1 cellular context compared by ENCODE assay signal in genomic region chr12:32301216-32301615, GRCh38.
TF ChIP-seq lines count a peak whose summit lies in the region.

No MANE protein-coding gene starts in this region.

TF ChIP-seq in GM23338, 12 proteins besides CTCF, POLR2A, EP300 and RAD21 (continued from another document):
- TF ChIP-seq ZNF462 (CRISPR knock-in tag; IDR thresholded peaks at IDR 0.05) (no peak), ZNF114 (CRISPR knock-in tag; IDR thresholded peaks at IDR 0.05) (no peak), EZH2 (IDR thresholded peaks at IDR 0.05; ENCODE audit: low read depth, unreplicated experiment) (no peak), ZNF331 (CRISPR knock-in tag; IDR thresholded peaks at IDR 0.05; ENCODE audit: low read depth) (no peak), EZH2phosphoT487 (IDR thresholded peaks at IDR 0.05; ENCODE audit: unreplicated experiment) (no peak), JUNB (IDR thresholded peaks at IDR 0.05; ENCODE audit: unreplicated experiment) (no peak), REST (IDR thresholded peaks at IDR 0.05; ENCODE audit: unreplicated experiment) (no peak), ETS1 (IDR thresholded peaks at IDR 0.05) (no peak)
